In genomic region chr1:3308053-3308452, GRCh38 we compare ENCODE assay signal across 21 cellular contexts.
"Had no signal": no experiment of that assay in that cellular context is flagged by ENCODE, and none has a peak within 500 bp of the region (broad histone marks: within the 10 kb centered on the region; RNA-seq: fewer than 3 reads in every experiment).

No MANE protein-coding gene starts in this region.

- H3K4me2 ChIP-seq: hepatocyte had no signal

- H3K4me1 ChIP-seq: parathyroid adenoma, prostate gland had no signal

- H3K36me3 ChIP-seq: esophagus squamous epithelium, gastroesophageal sphincter, lower lobe of right lung, prostate gland, spleen, tibial nerve, upper lobe of right lung, vagina had no signal

- DNase-seq: dermis blood vessel endothelial cell; esophagus squamous epithelium; foreskin fibroblast; glutamatergic neuron; kidney; lower lobe of right lung; naive B cell; spleen; stimulated activated CD4-positive, alpha-beta T cell treated with anti-CD3 and anti-CD28 coated beads, Interleukin-15, amount 100 ng/mL, for 24 hours; stimulated activated CD4-positive, alpha-beta T cell treated with anti-CD3 and anti-CD28 coated beads, Interleukin-1b, Interleukin-23, amount 100 ng/mL, for 48 hours; stimulated activated CD4-positive, alpha-beta T cell treated with anti-CD3 and anti-CD28 coated beads, Interleukin-4, amount 100 ng/mL, for 24 hours; upper lobe of right lung had no signal

- ATAC-seq: gastroesophageal sphincter; left lobe of liver; lower lobe of right lung; sciatic nerve; stimulated activated memory B cell treated with anti-CD40 and anti-IgM and Interleukin-4, amounts not matched to agents 10 μg/mL and 1 μg/mL and 100 μg/mL, for 72 hours; upper lobe of right lung had no signal

- H3K4me3 ChIP-seq: esophagus squamous epithelium, gastroesophageal sphincter, hepatocyte, lower lobe of right lung, prostate gland, spleen, tibial nerve, upper lobe of right lung, vagina had no signal

- H3K27me3 ChIP-seq: hepatocyte, tibial nerve, upper lobe of right lung, vagina had no signal

- H3K9ac ChIP-seq: parathyroid adenoma had no signal

- H2AFZ ChIP-seq: hepatocyte, parathyroid adenoma had no signal

- H3K27ac ChIP-seq: esophagus squamous epithelium, gastroesophageal sphincter, hepatocyte, lower lobe of right lung, parathyroid adenoma, prostate gland, spleen, upper lobe of right lung, vagina had no signal

- H3K9me3 ChIP-seq: esophagus squamous epithelium, gastroesophageal sphincter, lower lobe of right lung, prostate gland, spleen, tibial nerve, upper lobe of right lung, vagina had no signal
